1 cellular context compared by ENCODE assay signal in the genomic region with DNA sequence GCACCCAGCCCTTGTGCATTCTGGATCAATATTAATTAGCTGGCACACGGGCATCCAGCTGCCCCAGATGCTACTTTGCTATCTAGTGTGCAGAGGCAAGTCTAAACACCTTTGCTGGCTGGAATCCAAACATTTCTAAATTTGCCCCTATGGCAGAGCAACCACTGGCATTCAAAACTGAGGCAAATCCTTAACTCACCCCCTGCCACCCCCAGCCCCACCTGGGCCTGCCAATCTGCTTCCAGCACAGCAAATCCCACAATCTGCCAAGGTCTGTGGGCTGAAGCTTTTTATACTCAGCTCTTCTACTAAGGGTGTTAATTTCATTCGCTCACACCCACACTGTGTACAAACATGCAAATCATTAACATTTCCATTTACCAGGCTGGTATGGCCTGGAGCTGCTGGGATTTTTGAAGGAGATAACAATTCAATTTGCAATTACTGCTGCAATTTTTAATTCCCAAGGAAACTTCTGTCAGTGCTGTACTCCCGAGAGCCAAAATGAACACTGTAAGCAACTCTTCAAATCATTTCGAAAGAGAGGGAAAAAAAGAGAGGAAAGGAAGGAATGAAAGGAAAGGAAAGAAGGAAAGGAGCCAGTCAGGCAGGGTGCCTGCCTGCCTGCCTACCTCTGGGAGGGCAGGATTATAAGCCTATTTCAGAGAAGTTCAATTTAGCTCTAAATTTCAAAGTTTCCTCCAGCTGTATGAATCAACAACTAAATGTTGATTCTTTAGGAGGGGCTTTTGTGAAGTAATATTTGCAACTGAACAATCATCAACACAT.
TF ChIP-seq lines count a peak whose summit lies in the region.

No MANE protein-coding gene starts in this region.

TF ChIP-seq in GM23338, 12 proteins besides CTCF, POLR2A, EP300 and RAD21 (continued from another document):
- TF ChIP-seq, protein P1, sequence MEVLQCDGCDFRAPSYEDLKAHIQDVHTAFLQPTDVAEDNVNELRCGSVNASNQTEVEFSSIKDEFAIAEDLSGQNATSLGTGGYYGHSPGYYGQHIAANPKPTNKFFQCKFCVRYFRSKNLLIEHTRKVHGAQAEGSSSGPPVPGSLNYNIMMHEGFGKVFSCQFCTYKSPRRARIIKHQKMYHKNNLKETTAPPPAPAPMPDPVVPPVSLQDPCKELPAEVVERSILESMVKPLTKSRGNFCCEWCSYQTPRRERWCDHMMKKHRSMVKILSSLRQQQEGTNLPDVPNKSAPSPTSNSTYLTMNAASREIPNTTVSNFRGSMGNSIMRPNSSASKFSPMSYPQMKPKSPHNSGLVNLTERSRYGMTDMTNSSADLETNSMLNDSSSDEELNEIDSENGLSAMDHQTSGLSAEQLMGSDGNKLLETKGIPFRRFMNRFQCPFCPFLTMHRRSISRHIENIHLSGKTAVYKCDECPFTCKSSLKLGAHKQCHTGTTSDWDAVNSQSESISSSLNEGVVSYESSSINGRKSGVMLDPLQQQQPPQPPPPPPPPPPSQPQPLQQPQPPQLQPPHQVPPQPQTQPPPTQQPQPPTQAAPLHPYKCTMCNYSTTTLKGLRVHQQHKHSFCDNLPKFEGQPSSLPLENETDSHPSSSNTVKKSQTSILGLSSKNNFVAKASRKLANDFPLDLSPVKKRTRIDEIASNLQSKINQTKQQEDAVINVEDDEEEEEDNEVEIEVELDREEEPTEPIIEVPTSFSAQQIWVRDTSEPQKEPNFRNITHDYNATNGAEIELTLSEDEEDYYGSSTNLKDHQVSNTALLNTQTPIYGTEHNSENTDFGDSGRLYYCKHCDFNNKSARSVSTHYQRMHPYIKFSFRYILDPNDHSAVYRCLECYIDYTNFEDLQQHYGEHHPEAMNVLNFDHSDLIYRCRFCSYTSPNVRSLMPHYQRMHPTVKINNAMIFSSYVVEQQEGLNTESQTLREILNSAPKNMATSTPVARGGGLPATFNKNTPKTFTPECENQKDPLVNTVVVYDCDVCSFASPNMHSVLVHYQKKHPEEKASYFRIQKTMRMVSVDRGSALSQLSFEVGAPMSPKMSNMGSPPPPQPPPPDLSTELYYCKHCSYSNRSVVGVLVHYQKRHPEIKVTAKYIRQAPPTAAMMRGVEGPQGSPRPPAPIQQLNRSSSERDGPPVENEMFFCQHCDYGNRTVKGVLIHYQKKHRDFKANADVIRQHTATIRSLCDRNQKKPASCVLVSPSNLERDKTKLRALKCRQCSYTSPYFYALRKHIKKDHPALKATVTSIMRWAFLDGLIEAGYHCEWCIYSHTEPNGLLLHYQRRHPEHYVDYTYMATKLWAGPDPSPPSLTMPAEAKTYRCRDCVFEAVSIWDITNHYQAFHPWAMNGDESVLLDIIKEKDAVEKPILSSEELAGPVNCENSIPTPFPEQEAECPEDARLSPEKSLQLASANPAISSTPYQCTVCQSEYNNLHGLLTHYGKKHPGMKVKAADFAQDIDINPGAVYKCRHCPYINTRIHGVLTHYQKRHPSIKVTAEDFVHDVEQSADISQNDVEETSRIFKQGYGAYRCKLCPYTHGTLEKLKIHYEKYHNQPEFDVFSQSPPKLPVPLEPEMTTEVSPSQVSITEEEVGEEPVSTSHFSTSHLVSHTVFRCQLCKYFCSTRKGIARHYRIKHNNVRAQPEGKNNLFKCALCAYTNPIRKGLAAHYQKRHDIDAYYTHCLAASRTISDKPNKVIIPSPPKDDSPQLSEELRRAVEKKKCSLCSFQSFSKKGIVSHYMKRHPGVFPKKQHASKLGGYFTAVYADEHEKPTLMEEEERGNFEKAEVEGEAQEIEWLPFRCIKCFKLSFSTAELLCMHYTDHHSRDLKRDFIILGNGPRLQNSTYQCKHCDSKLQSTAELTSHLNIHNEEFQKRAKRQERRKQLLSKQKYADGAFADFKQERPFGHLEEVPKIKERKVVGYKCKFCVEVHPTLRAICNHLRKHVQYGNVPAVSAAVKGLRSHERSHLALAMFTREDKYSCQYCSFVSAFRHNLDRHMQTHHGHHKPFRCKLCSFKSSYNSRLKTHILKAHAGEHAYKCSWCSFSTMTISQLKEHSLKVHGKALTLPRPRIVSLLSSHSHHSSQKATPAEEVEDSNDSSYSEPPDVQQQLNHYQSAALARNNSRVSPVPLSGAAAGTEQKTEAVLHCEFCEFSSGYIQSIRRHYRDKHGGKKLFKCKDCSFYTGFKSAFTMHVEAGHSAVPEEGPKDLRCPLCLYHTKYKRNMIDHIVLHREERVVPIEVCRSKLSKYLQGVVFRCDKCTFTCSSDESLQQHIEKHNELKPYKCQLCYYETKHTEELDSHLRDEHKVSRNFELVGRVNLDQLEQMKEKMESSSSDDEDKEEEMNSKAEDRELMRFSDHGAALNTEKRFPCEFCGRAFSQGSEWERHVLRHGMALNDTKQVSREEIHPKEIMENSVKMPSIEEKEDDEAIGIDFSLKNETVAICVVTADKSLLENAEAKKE (CRISPR knock-in tag; IDR thresholded peaks at IDR 0.05): no peak
- TF ChIP-seq NANOG (IDR thresholded peaks at IDR 0.05; ENCODE audit: borderline replicate concordance) (no peak), CREB1 (CRISPR knock-in tag; IDR thresholded peaks at IDR 0.05; ENCODE audit: low read depth) (no peak), EZH2 (IDR thresholded peaks at IDR 0.05; ENCODE audit: low read depth, unreplicated experiment) (no peak), ZNF114 (CRISPR knock-in tag; IDR thresholded peaks at IDR 0.05) (no peak), STAT1 (IDR thresholded peaks at IDR 0.05; ENCODE audit: unreplicated experiment) (no peak), EZH2phosphoT487 (IDR thresholded peaks at IDR 0.05; ENCODE audit: unreplicated experiment) (no peak)
- TF ChIP-seq, protein P2, sequence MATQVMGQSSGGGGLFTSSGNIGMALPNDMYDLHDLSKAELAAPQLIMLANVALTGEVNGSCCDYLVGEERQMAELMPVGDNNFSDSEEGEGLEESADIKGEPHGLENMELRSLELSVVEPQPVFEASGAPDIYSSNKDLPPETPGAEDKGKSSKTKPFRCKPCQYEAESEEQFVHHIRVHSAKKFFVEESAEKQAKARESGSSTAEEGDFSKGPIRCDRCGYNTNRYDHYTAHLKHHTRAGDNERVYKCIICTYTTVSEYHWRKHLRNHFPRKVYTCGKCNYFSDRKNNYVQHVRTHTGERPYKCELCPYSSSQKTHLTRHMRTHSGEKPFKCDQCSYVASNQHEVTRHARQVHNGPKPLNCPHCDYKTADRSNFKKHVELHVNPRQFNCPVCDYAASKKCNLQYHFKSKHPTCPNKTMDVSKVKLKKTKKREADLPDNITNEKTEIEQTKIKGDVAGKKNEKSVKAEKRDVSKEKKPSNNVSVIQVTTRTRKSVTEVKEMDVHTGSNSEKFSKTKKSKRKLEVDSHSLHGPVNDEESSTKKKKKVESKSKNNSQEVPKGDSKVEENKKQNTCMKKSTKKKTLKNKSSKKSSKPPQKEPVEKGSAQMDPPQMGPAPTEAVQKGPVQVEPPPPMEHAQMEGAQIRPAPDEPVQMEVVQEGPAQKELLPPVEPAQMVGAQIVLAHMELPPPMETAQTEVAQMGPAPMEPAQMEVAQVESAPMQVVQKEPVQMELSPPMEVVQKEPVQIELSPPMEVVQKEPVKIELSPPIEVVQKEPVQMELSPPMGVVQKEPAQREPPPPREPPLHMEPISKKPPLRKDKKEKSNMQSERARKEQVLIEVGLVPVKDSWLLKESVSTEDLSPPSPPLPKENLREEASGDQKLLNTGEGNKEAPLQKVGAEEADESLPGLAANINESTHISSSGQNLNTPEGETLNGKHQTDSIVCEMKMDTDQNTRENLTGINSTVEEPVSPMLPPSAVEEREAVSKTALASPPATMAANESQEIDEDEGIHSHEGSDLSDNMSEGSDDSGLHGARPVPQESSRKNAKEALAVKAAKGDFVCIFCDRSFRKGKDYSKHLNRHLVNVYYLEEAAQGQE (IDR thresholded peaks at IDR 0.05; ENCODE audit: unreplicated experiment): no peak
- TF ChIP-seq, protein P3, sequence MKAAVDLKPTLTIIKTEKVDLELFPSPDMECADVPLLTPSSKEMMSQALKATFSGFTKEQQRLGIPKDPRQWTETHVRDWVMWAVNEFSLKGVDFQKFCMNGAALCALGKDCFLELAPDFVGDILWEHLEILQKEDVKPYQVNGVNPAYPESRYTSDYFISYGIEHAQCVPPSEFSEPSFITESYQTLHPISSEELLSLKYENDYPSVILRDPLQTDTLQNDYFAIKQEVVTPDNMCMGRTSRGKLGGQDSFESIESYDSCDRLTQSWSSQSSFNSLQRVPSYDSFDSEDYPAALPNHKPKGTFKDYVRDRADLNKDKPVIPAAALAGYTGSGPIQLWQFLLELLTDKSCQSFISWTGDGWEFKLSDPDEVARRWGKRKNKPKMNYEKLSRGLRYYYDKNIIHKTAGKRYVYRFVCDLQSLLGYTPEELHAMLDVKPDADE (IDR thresholded peaks at IDR 0.05): no peak
